In genomic region chr14:97120204-97121120, GRCh38 we compare ENCODE assay signal across 9 cellular contexts.
DNase-seq lines count a peak whose midpoint lies in the region; ATAC-seq, FAIRE-seq and TF ChIP-seq lines count a peak whose summit lies in the region.
"Had no signal": no experiment of that assay in that cellular context is flagged by ENCODE, and none has a peak within 500 bp of the region (broad histone marks: within the 10 kb centered on the region; RNA-seq: fewer than 3 reads in every experiment).

No MANE protein-coding gene starts in this region.

- no peak for FAIRE-seq in HTR-8/SVneo (lab: Jason Lieb, UNC)

- POLR2A ChIA-PET in HEK293T (lab: Yijun Ruan, JAX): no interaction called here

- ATAC-seq in GM18519 (IDR thresholded peaks at IDR 0.05; ENCODE audit: low FRiP score, unreplicated experiment) (peak; percentile 67), HG03135 (IDR thresholded peaks at IDR 0.05; ENCODE audit: unreplicated experiment) (no peak)

- DNase-seq in KG1 (lab: John Stamatoyannopoulos, UW) (peak; percentile 46), HEK293T (ENCODE audit: extremely low spot score) (no peak), HTR-8/SVneo (ENCODE audit: insufficient read length, low spot score) (no peak), NCI-H510A (lab: John Stamatoyannopoulos, UW) (no peak)
- peak; percentile 72 to 75 for DNase-seq in activated T-cell treated with anti-CD3 and anti-CD28 coated beads, Interleukin-2, amount 50 U/mL, for 48 hours
- DNase-seq in stimulated activated CD4-positive, alpha-beta T cell treated with anti-CD3 and anti-CD28 coated beads, Interleukin-4, amount 100 ng/mL, for 1 hour: peak; percentile 45
- DNase-seq: SHP77 had no signal

- CTCF ChIA-PET in HEK293T (lab: Yijun Ruan, JAX): no interaction called here

TF ChIP-seq in HEK293T, 16 proteins besides CTCF, POLR2A, EP300 and RAD21:
- TF ChIP-seq ELF4 (IDR thresholded peaks at IDR 0.05): no peak
- no peak for TF ChIP-seq NFRKB (IDR thresholded peaks at IDR 0.05)
- no peak for TF ChIP-seq FOXA1 (IDR thresholded peaks at IDR 0.05)
- TF ChIP-seq TARDBP (IDR thresholded peaks at IDR 0.05): no peak
- no peak for TF ChIP-seq SUZ12 (IDR thresholded peaks at IDR 0.05)
- no peak for TF ChIP-seq CTBP1 (IDR thresholded peaks at IDR 0.05; ENCODE audit: borderline replicate concordance)
- TF ChIP-seq LEF1 (IDR thresholded peaks at IDR 0.05; ENCODE audit: borderline replicate concordance): no peak
- TF ChIP-seq BHLHE40 (IDR thresholded peaks at IDR 0.05; ENCODE audit: borderline replicate concordance): no peak
- no peak for TF ChIP-seq L3MBTL2 (conservative IDR thresholded peaks at IDR 0.05)
- TF ChIP-seq PKNOX1 (IDR thresholded peaks at IDR 0.05): no peak
- no peak for TF ChIP-seq SP1 (IDR thresholded peaks at IDR 0.05)
- TF ChIP-seq FOXM1 (IDR thresholded peaks at IDR 0.05; ENCODE audit: borderline replicate concordance): no peak
- TF ChIP-seq ARNT (IDR thresholded peaks at IDR 0.05): no peak
- TF ChIP-seq FOXK2 (IDR thresholded peaks at IDR 0.05): no peak
- no peak for TF ChIP-seq ZNF384 (IDR thresholded peaks at IDR 0.05)
- no peak for TF ChIP-seq HDGF (IDR thresholded peaks at IDR 0.05; ENCODE audit: borderline replicate concordance)

Comparison
In these comparisons a context has a peak if more than half of its experiments do, and no peak if none do; other contexts are left out.
1. DNase-seq: peak in KG1 (single experiment), activated T-cell treated with anti-CD3 and anti-CD28 coated beads, Interleukin-2, amount 50 U/mL, for 48 hours (2 of 2) and stimulated activated CD4-positive, alpha-beta T cell treated with anti-CD3 and anti-CD28 coated beads, Interleukin-4, amount 100 ng/mL, for 1 hour (single experiment); none in HEK293T (single experiment), HTR-8/SVneo (single experiment) and NCI-H510A (single experiment).